12 cellular contexts compared by ENCODE assay signal in genomic region chr20:1002682-1003561, GRCh38. TPM values are rescaled to one million over a fixed set of nuclear protein-coding genes. Genes with fewer than 3 reads are reported as not detected.
DNase-seq lines count a peak whose midpoint lies in the region; ATAC-seq, FAIRE-seq and TF ChIP-seq lines count a peak whose summit lies in the region.
"Had no signal": no experiment of that assay in that cellular context is flagged by ENCODE, and none has a peak within 500 bp of the region (broad histone marks: within the 10 kb centered on the region; RNA-seq: fewer than 3 reads in every experiment).

No MANE protein-coding gene starts in this region.

- no peak for DNase-seq in activated CD4-positive, alpha-beta T cell treated with anti-CD3 and anti-CD28 coated beads, Interleukin-2, amount 10 ng/mL, durations not matched to agents 7 days and 5 days
- DNase-seq in activated CD4-positive, alpha-beta T cell treated with anti-CD3 and anti-CD28 coated beads for 1 hour = no peak
- DNase-seq in small intestine = peak; percentile 4
- DNase-seq in GM20000 (ENCODE audit: low spot score) = no peak
- DNase-seq in kidney tubule cell (ENCODE audit: low spot score) = no peak
- DNase-seq: activated naive CD4-positive, alpha-beta T cell treated with Interleukin-2 at 50 U/mL for 16 hours; NCI-H1048; stimulated activated CD4-positive, alpha-beta T cell treated with anti-CD3 and anti-CD28 coated beads, Interleukin-4, amount 100 ng/mL, for 4 hours had no signal

- H3K27me3 ChIP-seq in iPS-15b (ENCODE audit: control insufficient read depth, insufficient read depth, low read length) = peaks cover 18% of the 10 kb centered on the region
- H3K27me3 ChIP-seq in small intestine (ENCODE audit: control insufficient read depth in 2 of 2, insufficient read depth in 2 of 2, low read length in 2 of 2) = peaks cover 6 to 8% of the 10 kb centered on the region in 2 donors

- H3K27ac Mint-ChIP-seq in activated CD4-positive, alpha-beta T cell treated with anti-CD3 and anti-CD28 coated beads, Interleukin-2, amount 10 ng/mL, durations not matched to agents 7 days and 5 days = no peak overlapping the region

- H3K4me1 ChIP-seq in iPS-15b (ENCODE audit: control insufficient read depth, insufficient read depth, low read length) (peaks cover 2% of the 10 kb centered on the region), small intestine (ENCODE audit: control insufficient read depth in 2 of 2, insufficient read depth in 1 of 2, low read depth in 1 of 2, low read length in 1 of 2) (no peaks in the 10 kb centered on the region)

- peak overlapping the region; percentile 14 for H3K4me3 Mint-ChIP-seq in activated CD4-positive, alpha-beta T cell treated with anti-CD3 and anti-CD28 coated beads, Interleukin-2, amount 10 ng/mL, durations not matched to agents 7 days and 5 days

- no peak for FAIRE-seq in small intestine (lab: Jason Lieb, UNC)

- WGBS in small intestine, 3 donors = 11 to 12% (median 12%) methylated on average over 12 of the region's 12 CpGs

- no peaks in the 10 kb centered on the region for H3K36me3 Mint-ChIP-seq in activated CD4-positive, alpha-beta T cell treated with anti-CD3 and anti-CD28 coated beads, Interleukin-2, amount 10 ng/mL, durations not matched to agents 7 days and 5 days (ENCODE audit: low read depth)

- POLR2A ChIA-PET in activated CD4-positive, alpha-beta T cell treated with anti-CD3 and anti-CD28 coated beads, Interleukin-2, amount 10 ng/mL, durations not matched to agents 7 days and 5 days (lab: Charles Lee) = no interaction called here

- ATAC-seq in HG03354 (IDR thresholded peaks at IDR 0.05; ENCODE audit: poor library complexity, severe bottlenecking, unreplicated experiment) = no peak

- no peaks in the 10 kb centered on the region for H3K9me3 Mint-ChIP-seq in activated CD4-positive, alpha-beta T cell treated with anti-CD3 and anti-CD28 coated beads, Interleukin-2, amount 10 ng/mL, durations not matched to agents 7 days and 5 days

- peak overlapping the region; percentile 24 for H3K9ac ChIP-seq in iPS-15b (ENCODE audit: low read depth, low read length)

- CTCF ChIA-PET in activated CD4-positive, alpha-beta T cell treated with anti-CD3 and anti-CD28 coated beads, Interleukin-2, amount 10 ng/mL, durations not matched to agents 7 days and 5 days (lab: Charles Lee) = interaction anchor here (1.4 kb wide), 1 partner anchor 12 kb away, joined by 3 read pairs; no protein-coding TSS in a partner anchor

- H3K36me3 ChIP-seq in iPS-15b (ENCODE audit: control insufficient read depth, insufficient read depth, low read length) (no peaks in the 10 kb centered on the region), small intestine (ENCODE audit: control insufficient read depth in 2 of 2, insufficient read depth in 2 of 2, low read length in 2 of 2) (no peaks in the 10 kb centered on the region)

- peaks cover 48% of the 10 kb centered on the region for H3K27me3 Mint-ChIP-seq in activated CD4-positive, alpha-beta T cell treated with anti-CD3 and anti-CD28 coated beads, Interleukin-2, amount 10 ng/mL, durations not matched to agents 7 days and 5 days

- H3K27ac ChIP-seq in VCaP (peak overlapping the region; percentile 21; the same call in 1 of the 2 replicates), small intestine (ENCODE audit: low read depth in 1 of 2, low read length in 1 of 2) (no peak overlapping the region)
- H3K27ac ChIP-seq: HL-60 had no signal

- H3K9me3 ChIP-seq in iPS-15b (ENCODE audit: control insufficient read depth, insufficient read depth, low read length) = no peaks in the 10 kb centered on the region
- H3K9me3 ChIP-seq in small intestine (ENCODE audit: control insufficient read depth, low read depth) = no peaks in the 10 kb centered on the region

- H3K4me3 ChIP-seq in iPS-15b (ENCODE audit: low read depth, low read length) = peak overlapping the region; percentile 58
- H3K4me3 ChIP-seq in small intestine (ENCODE audit: low read depth in 1 of 2, low read length in 2 of 2) = peak overlapping the region in 1 of 2 donors; percentile 37

- peaks cover 5% of the 10 kb centered on the region for H3K4me1 Mint-ChIP-seq in activated CD4-positive, alpha-beta T cell treated with anti-CD3 and anti-CD28 coated beads, Interleukin-2, amount 10 ng/mL, durations not matched to agents 7 days and 5 days

- no peak for TF ChIP-seq CTCF in VCaP (conservative IDR thresholded peaks at IDR 0.05)
- TF ChIP-seq CTCF in GM20000 (IDR thresholded peaks at IDR 0.05; ENCODE audit: extremely low read depth, missing control alignments) = no peak

RNA-seq across cellular contexts. Expression of gene RSPO4, which starts 0.8 kb away (rescaled TPM):
- under 1 TPM in 1 of 2 experiments, not detected in 1; 0.10 TPM for total RNA-seq in activated CD4-positive, alpha-beta T cell treated with anti-CD3 and anti-CD28 coated beads, Interleukin-2, amount 10 ng/mL, durations not matched to agents 7 days and 5 days
- polyA plus RNA-seq in small intestine = under 1 TPM in 1 of 3 donors, not detected in 2; 0.31 TPM
